17 cellular contexts compared by ENCODE assay signal in the genomic region with DNA sequence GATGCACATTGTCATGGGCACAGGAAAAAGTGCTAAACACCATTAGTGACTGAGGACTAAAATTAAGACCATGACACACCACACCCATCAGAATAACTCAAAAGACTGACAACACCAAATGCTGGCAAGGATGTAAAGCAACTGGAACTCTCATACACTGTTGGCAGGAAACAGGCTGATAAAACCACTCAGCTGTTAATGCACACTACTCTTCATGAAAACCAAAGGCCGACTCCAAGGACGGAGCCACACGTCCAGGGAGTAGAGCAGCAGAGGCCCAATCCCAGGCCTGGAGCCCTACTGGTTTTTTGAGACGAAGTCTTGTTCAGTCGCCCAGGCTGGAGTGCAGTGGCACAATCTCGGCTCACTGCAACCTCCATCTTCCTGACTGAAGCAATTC.
"Had no signal": no experiment of that assay in that cellular context is flagged by ENCODE, and none has a peak within 500 bp of the region (broad histone marks: within the 10 kb centered on the region; RNA-seq: fewer than 3 reads in every experiment).

No MANE protein-coding gene starts in this region.

- H3K27ac ChIP-seq: breast epithelium, neutrophil, thoracic aorta had no signal

- H3K36me3 ChIP-seq: breast epithelium, neutrophil had no signal

- H3K9me3 ChIP-seq: breast epithelium, neutrophil, thoracic aorta had no signal

- H3K9me3 Mint-ChIP-seq: activated B cell treated with CpG ODN at 0.5 μM for 24 hours; activated T-cell treated with anti-CD3 and anti-CD28 coated beads, Interleukin-2, amount 50 U/mL, for 4 hours; naive thymus-derived CD4-positive, alpha-beta T cell; T-helper 1 cell treated with Interleukin-12 subunit alpha and Interleukin-12 subunit beta and Interleukin-4 antibody, amounts not matched to agents 30 μg/mL and 1 μg/mL, for 36 hours had no signal

- DNase-seq: activated B cell treated with CpG ODN at 0.5 μM for 24 hours; activated CD4-positive, alpha-beta T cell treated with anti-CD3 and anti-CD28 coated beads, Interleukin-2, amount 50 U/mL, for 1 hour; activated T-cell treated with anti-CD3 and anti-CD28 coated beads, Interleukin-2, amount 50 U/mL, for 4 hours; aorta; foreskin melanocyte; islet precursor cell; midbrain; naive thymus-derived CD4-positive, alpha-beta T cell; posterior cingulate gyrus; stimulated activated CD4-positive, alpha-beta T cell treated with anti-CD3 and anti-CD28 coated beads, Interleukin-2, amount 100 ng/mL, for 48 hours; stimulated activated naive CD4-positive, alpha-beta T cell treated with Interleukin-2 at 50 U/mL for 16 hours had no signal

- H3K4me3 Mint-ChIP-seq: activated B cell treated with CpG ODN at 0.5 μM for 24 hours; activated T-cell treated with anti-CD3 and anti-CD28 coated beads, Interleukin-2, amount 50 U/mL, for 4 hours; naive thymus-derived CD4-positive, alpha-beta T cell; T-helper 1 cell treated with Interleukin-12 subunit alpha and Interleukin-12 subunit beta and Interleukin-4 antibody, amounts not matched to agents 30 μg/mL and 1 μg/mL, for 36 hours had no signal

- H3K27me3 Mint-ChIP-seq: activated B cell treated with CpG ODN at 0.5 μM for 24 hours; naive thymus-derived CD4-positive, alpha-beta T cell had no signal

- H3K27me3 ChIP-seq: breast epithelium, neutrophil had no signal

- ATAC-seq: activated T-cell treated with anti-CD3 and anti-CD28 coated beads, Interleukin-2, amount 50 U/mL, for 4 hours; naive thymus-derived CD4-positive, alpha-beta T cell; sciatic nerve; SK-N-SH treated with all-trans-retinoic acid at 6 μM for 48 hours had no signal

- H3K27ac Mint-ChIP-seq: activated B cell treated with CpG ODN at 0.5 μM for 24 hours had no signal

- H3K4me3 ChIP-seq: breast epithelium, thoracic aorta had no signal
